21 cellular contexts compared by ENCODE assay signal in genomic region chr11:132284611-132285010, GRCh38.
DNase-seq lines count a peak whose midpoint lies in the region; ATAC-seq and TF ChIP-seq lines count a peak whose summit lies in the region.
"Had no signal": no experiment of that assay in that cellular context is flagged by ENCODE, and none has a peak within 500 bp of the region (broad histone marks: within the 10 kb centered on the region; RNA-seq: fewer than 3 reads in every experiment).

No MANE protein-coding gene starts in this region.

- no peak overlapping the region for H2AK5ac ChIP-seq in mesendoderm (ENCODE audit: low read length)

- no peaks in the 10 kb centered on the region for H3K27me3 ChIP-seq in mesendoderm (ENCODE audit: insufficient read depth, low read length, poor library complexity)
- H3K27me3 ChIP-seq: BE2C; BLaER1 treated with 17β-estradiol and CSF1 and Interleukin-3, amounts not matched to agents 10 nM and 100 nM had no signal

- peaks cover 25% of the 10 kb centered on the region for H3K4me1 Mint-ChIP-seq in WTC11
- H3K4me1 Mint-ChIP-seq: CD14-positive monocyte; CD8-positive, alpha-beta memory T cell had no signal

- no peaks in the 10 kb centered on the region for H3K27me3 Mint-ChIP-seq in WTC11 (ENCODE audit: low read depth)
- H3K27me3 Mint-ChIP-seq: CD4-positive, alpha-beta T cell had no signal

- H3K18ac ChIP-seq in mesendoderm (ENCODE audit: low read length), result no peak overlapping the region

- no peak overlapping the region for H4K5ac ChIP-seq in mesendoderm (ENCODE audit: low read length)

- POLR2A ChIA-PET in WTC11 (lab: Charles Lee), result no interaction called here

- no peak overlapping the region for H3K23ac ChIP-seq in mesendoderm (ENCODE audit: low read length)

- WGBS in mesendoderm (ENCODE audit: extremely low coverage, insufficient coverage, low lambda C conversion rate), result no CpG with 5 or more reads among the region's 11 CpGs

- no peak overlapping the region for H4K8ac ChIP-seq in mesendoderm (ENCODE audit: low read depth, low read length)

- no peaks in the 10 kb centered on the region for H3K4me1 ChIP-seq in mesendoderm (ENCODE audit: control insufficient read depth, low read depth, low read length)
- H3K4me1 ChIP-seq: A549, BE2C had no signal

- H3K4ac ChIP-seq in mesendoderm (ENCODE audit: low read depth, low read length), result no peak overlapping the region

- no peaks in the 10 kb centered on the region for H3K9me3 Mint-ChIP-seq in WTC11
- H3K9me3 Mint-ChIP-seq: CD4-positive, alpha-beta T cell had no signal

- no peak overlapping the region for H3K4me3 Mint-ChIP-seq in WTC11
- H3K4me3 Mint-ChIP-seq: CD14-positive monocyte; CD4-positive, alpha-beta T cell; CD8-positive, alpha-beta memory T cell had no signal

- DNase-seq in ELF-1 (ENCODE audit: low read depth, low spot score) (peak; percentile 15), WTC11 (ENCODE audit: low spot score) (peak; percentile 11), mesendoderm (peak; percentile 19)
- DNase-seq: 8988T; ACHN; AML-193; BE2C; CD4-positive, alpha-beta T cell; CD8-positive, alpha-beta memory T cell; DMS 273 treated with DMSO at 0.1 percent for 48 hours; DMS79; EL; GF-D8; GOT3; HCEC 1CT had no signal

- TF ChIP-seq CTCF in WTC11 (IDR thresholded peaks at IDR 0.05), result no peak

- H3K27ac ChIP-seq in mesendoderm (ENCODE audit: low read depth, low read length), result no peak overlapping the region
- H3K27ac ChIP-seq: A549; BLaER1 treated with 17β-estradiol and CSF1 and Interleukin-3, amounts not matched to agents 10 nM and 100 nM had no signal

- H3K36me3 ChIP-seq in mesendoderm (ENCODE audit: control insufficient read depth, insufficient read depth, low read length), result no peaks in the 10 kb centered on the region
- H3K36me3 ChIP-seq: BE2C; BLaER1 treated with 17β-estradiol and CSF1 and Interleukin-3, amounts not matched to agents 10 nM and 100 nM had no signal

- H3K36me3 Mint-ChIP-seq in WTC11, result no peaks in the 10 kb centered on the region
- H3K36me3 Mint-ChIP-seq: CD14-positive monocyte; CD8-positive, alpha-beta memory T cell had no signal

- H3K4me3 ChIP-seq in mesendoderm (ENCODE audit: low read length), result no peak overlapping the region
- H3K4me3 ChIP-seq: A549; BLaER1 treated with 17β-estradiol and CSF1 and Interleukin-3, amounts not matched to agents 10 nM and 100 nM had no signal

- H3K79me1 ChIP-seq in mesendoderm (ENCODE audit: low read length), result no peaks in the 10 kb centered on the region

- H2BK5ac ChIP-seq in mesendoderm (ENCODE audit: low read length), result no peak overlapping the region

- ATAC-seq in WTC11 (peak; percentile 25), GM18870 (IDR thresholded peaks at IDR 0.05; ENCODE audit: unreplicated experiment) (no peak), HG02588 (IDR thresholded peaks at IDR 0.05; ENCODE audit: unreplicated experiment) (no peak), GM18511 (IDR thresholded peaks at IDR 0.05; ENCODE audit: unreplicated experiment) (no peak)
- ATAC-seq: A549 had no signal

- no peak overlapping the region for H3K9ac ChIP-seq in mesendoderm (ENCODE audit: low read length)
- H3K9ac ChIP-seq: BLaER1 treated with 17β-estradiol and CSF1 and Interleukin-3, amounts not matched to agents 10 nM and 100 nM had no signal

- H2BK15ac ChIP-seq in mesendoderm (replicated peaks; ENCODE audit: low read depth), result no peak overlapping the region

- no peak overlapping the region for H2BK120ac ChIP-seq in mesendoderm (ENCODE audit: low read depth, low read length)

- no peak overlapping the region for H3K4me2 ChIP-seq in mesendoderm (ENCODE audit: low read length)
- H3K4me2 ChIP-seq: A549; BLaER1 treated with 17β-estradiol and CSF1 and Interleukin-3, amounts not matched to agents 10 nM and 100 nM had no signal

- no peaks in the 10 kb centered on the region for H3K79me2 ChIP-seq in mesendoderm (ENCODE audit: control insufficient read depth, insufficient read depth, low read length)

- H3K56ac ChIP-seq in mesendoderm (ENCODE audit: low read length), result no peak overlapping the region

- CTCF ChIA-PET in WTC11 (lab: Charles Lee), result interaction anchor here (1.0 to 2.7 kb wide), 4 partner anchors 16 to 28 kb away, joined by 3 to 10 read pairs (median 7); no protein-coding TSS in a partner anchor

- no peak overlapping the region for H3K27ac Mint-ChIP-seq in WTC11
- H3K27ac Mint-ChIP-seq: CD14-positive monocyte; CD4-positive, alpha-beta T cell; CD8-positive, alpha-beta memory T cell had no signal

TF ChIP-seq in WTC11, 78 proteins besides CTCF, POLR2A, EP300 and RAD21:
- TF ChIP-seq FOXP4 (CRISPR knock-in tag; IDR thresholded peaks at IDR 0.05), result no peak
- TF ChIP-seq NR3C1 (CRISPR knock-in tag; conservative IDR thresholded peaks at IDR 0.05; ENCODE audit: low read depth), result no peak
- no peak for TF ChIP-seq AFF4 (CRISPR knock-in tag; IDR thresholded peaks at IDR 0.05; ENCODE audit: borderline replicate concordance)
- TF ChIP-seq ZNF671 (CRISPR knock-in tag; IDR thresholded peaks at IDR 0.05), result no peak
- no peak for TF ChIP-seq NR2C2 (CRISPR knock-in tag; IDR thresholded peaks at IDR 0.05)
